ENCODE assay signal across 8 cellular contexts in the genomic region with DNA sequence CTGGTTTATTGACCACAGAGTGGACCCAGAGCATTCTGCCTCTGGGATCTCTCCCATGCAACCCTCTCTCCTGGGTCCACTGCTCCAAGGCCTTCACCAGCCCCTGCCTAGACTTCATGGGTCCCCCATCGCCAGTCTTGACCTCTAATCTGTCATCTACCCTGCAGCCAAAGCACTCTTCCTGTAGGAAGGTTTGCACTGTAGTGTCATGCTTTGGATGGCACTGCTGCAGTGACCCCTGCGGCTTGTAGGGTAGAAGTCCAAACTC.
"Had no signal": no experiment of that assay in that cellular context is flagged by ENCODE, and none has a peak within 500 bp of the region (broad histone marks: within the 10 kb centered on the region; RNA-seq: fewer than 3 reads in every experiment).

No MANE protein-coding gene starts in this region.

- H3K27me3 ChIP-seq: left lung, tibial nerve had no signal

- H3K9ac ChIP-seq: parathyroid adenoma had no signal

- H3K27ac ChIP-seq: left lung, parathyroid adenoma, tibial nerve had no signal

- H3K4me3 ChIP-seq: left lung, tibial nerve had no signal

- H3K79me2 ChIP-seq: parathyroid adenoma had no signal

- H3K4me1 ChIP-seq: parathyroid adenoma had no signal

- H2AFZ ChIP-seq: parathyroid adenoma had no signal

- H3K9me3 Mint-ChIP-seq: activated naive CD4-positive, alpha-beta T cell treated with anti-CD3 and anti-CD28 coated beads, Interleukin-2, amount 50 U/mL, for 72 hours had no signal

- H3K9me3 ChIP-seq: left lung, tibial nerve had no signal

- H3K36me3 Mint-ChIP-seq: activated naive CD4-positive, alpha-beta T cell treated with anti-CD3 and anti-CD28 coated beads, Interleukin-2, amount 50 U/mL, for 72 hours had no signal

- H3K36me3 ChIP-seq: left lung, tibial nerve had no signal

- DNase-seq: activated T-cell treated with anti-CD3 and anti-CD28 coated beads, Interleukin-2, amount 50 U/mL, for 1 hour; anterior cingulate cortex; islet precursor cell; stimulated activated CD4-positive, alpha-beta T cell treated with anti-CD3 and anti-CD28 coated beads, Interleukin-4, amount 100 ng/mL, for 4 hours had no signal

- ATAC-seq: activated naive CD4-positive, alpha-beta T cell treated with anti-CD3 and anti-CD28 coated beads, Interleukin-2, amount 50 U/mL, for 72 hours had no signal
